1 cellular context compared by ENCODE assay signal in the genomic region with DNA sequence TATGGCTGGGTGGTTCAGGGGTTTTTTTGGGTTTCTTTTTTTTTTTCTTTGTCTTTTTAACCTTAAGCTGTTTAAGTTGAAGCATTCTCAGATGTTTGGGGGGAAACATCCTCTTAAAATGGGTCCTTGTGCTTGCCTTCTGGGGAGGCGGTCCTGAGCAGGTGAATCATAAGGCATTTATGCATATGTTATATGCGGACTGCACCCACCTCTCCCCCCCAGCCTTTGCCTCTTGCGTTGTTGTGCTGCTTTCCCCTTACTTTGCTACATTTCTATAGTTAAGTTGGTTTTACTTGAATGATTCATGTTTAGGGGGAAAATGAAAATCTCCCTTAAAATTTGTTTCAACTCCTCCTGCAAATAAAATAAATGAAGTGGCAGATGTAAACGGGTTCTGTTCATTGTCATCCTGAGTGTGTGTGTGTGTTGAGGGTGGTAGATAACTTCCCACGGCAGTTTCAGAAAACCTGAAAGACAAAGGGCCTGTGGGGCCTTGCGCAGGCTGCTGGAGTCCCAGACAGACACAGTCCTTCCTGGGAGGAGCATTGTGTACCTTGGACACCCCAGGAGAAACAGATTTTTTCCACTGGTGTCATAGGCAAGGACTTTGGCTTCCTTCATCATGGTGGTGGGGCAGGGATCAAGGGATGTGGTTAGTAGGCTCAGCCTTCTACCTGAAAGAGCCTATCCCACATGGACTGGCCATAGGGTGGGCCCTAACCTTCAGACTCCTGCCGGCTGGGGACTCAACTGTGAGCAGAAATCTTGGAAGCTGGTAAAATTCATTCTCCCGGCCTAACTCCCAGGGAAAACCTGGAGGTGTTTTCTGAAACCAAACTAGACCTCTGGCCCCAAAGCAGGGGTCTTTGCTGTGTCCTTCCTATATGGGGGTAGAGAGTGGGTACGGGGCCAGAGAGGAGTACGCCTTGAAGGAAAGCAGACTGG.
TF ChIP-seq lines count a peak whose summit lies in the region.

No MANE protein-coding gene starts in this region.

TF ChIP-seq in GM23338, 12 proteins besides CTCF, POLR2A, EP300 and RAD21 (continued from another document):
- TF ChIP-seq, protein P1, sequence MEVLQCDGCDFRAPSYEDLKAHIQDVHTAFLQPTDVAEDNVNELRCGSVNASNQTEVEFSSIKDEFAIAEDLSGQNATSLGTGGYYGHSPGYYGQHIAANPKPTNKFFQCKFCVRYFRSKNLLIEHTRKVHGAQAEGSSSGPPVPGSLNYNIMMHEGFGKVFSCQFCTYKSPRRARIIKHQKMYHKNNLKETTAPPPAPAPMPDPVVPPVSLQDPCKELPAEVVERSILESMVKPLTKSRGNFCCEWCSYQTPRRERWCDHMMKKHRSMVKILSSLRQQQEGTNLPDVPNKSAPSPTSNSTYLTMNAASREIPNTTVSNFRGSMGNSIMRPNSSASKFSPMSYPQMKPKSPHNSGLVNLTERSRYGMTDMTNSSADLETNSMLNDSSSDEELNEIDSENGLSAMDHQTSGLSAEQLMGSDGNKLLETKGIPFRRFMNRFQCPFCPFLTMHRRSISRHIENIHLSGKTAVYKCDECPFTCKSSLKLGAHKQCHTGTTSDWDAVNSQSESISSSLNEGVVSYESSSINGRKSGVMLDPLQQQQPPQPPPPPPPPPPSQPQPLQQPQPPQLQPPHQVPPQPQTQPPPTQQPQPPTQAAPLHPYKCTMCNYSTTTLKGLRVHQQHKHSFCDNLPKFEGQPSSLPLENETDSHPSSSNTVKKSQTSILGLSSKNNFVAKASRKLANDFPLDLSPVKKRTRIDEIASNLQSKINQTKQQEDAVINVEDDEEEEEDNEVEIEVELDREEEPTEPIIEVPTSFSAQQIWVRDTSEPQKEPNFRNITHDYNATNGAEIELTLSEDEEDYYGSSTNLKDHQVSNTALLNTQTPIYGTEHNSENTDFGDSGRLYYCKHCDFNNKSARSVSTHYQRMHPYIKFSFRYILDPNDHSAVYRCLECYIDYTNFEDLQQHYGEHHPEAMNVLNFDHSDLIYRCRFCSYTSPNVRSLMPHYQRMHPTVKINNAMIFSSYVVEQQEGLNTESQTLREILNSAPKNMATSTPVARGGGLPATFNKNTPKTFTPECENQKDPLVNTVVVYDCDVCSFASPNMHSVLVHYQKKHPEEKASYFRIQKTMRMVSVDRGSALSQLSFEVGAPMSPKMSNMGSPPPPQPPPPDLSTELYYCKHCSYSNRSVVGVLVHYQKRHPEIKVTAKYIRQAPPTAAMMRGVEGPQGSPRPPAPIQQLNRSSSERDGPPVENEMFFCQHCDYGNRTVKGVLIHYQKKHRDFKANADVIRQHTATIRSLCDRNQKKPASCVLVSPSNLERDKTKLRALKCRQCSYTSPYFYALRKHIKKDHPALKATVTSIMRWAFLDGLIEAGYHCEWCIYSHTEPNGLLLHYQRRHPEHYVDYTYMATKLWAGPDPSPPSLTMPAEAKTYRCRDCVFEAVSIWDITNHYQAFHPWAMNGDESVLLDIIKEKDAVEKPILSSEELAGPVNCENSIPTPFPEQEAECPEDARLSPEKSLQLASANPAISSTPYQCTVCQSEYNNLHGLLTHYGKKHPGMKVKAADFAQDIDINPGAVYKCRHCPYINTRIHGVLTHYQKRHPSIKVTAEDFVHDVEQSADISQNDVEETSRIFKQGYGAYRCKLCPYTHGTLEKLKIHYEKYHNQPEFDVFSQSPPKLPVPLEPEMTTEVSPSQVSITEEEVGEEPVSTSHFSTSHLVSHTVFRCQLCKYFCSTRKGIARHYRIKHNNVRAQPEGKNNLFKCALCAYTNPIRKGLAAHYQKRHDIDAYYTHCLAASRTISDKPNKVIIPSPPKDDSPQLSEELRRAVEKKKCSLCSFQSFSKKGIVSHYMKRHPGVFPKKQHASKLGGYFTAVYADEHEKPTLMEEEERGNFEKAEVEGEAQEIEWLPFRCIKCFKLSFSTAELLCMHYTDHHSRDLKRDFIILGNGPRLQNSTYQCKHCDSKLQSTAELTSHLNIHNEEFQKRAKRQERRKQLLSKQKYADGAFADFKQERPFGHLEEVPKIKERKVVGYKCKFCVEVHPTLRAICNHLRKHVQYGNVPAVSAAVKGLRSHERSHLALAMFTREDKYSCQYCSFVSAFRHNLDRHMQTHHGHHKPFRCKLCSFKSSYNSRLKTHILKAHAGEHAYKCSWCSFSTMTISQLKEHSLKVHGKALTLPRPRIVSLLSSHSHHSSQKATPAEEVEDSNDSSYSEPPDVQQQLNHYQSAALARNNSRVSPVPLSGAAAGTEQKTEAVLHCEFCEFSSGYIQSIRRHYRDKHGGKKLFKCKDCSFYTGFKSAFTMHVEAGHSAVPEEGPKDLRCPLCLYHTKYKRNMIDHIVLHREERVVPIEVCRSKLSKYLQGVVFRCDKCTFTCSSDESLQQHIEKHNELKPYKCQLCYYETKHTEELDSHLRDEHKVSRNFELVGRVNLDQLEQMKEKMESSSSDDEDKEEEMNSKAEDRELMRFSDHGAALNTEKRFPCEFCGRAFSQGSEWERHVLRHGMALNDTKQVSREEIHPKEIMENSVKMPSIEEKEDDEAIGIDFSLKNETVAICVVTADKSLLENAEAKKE (CRISPR knock-in tag; IDR thresholded peaks at IDR 0.05) = no peak
- TF ChIP-seq ZNF114 (CRISPR knock-in tag; IDR thresholded peaks at IDR 0.05) (no peak), EZH2 (IDR thresholded peaks at IDR 0.05; ENCODE audit: low read depth, unreplicated experiment) (no peak), NANOG (IDR thresholded peaks at IDR 0.05; ENCODE audit: borderline replicate concordance) (no peak), EZH2phosphoT487 (IDR thresholded peaks at IDR 0.05; ENCODE audit: unreplicated experiment) (no peak), CREB1 (CRISPR knock-in tag; IDR thresholded peaks at IDR 0.05; ENCODE audit: low read depth) (no peak), POLR2AphosphoS5 (IDR thresholded peaks at IDR 0.05; ENCODE audit: low read depth) (no peak), JUNB (IDR thresholded peaks at IDR 0.05; ENCODE audit: unreplicated experiment) (no peak), ZNF331 (CRISPR knock-in tag; IDR thresholded peaks at IDR 0.05; ENCODE audit: low read depth) (no peak)
